In genomic region chr3:25678581-25678980, GRCh38 we compare ENCODE assay signal across 15 cellular contexts.
"Had no signal": no experiment of that assay in that cellular context is flagged by ENCODE, and none has a peak within 500 bp of the region (broad histone marks: within the 10 kb centered on the region; RNA-seq: fewer than 3 reads in every experiment).

No MANE protein-coding gene starts in this region.

- H3K9me3 ChIP-seq: gastrocnemius medialis, mucosa of descending colon, prostate gland, testis had no signal

- H3K4me1 Mint-ChIP-seq: naive thymus-derived CD8-positive, alpha-beta T cell had no signal

- H3K9me3 Mint-ChIP-seq: naive thymus-derived CD8-positive, alpha-beta T cell had no signal

- H3K4me1 ChIP-seq: adrenal gland, gastrocnemius medialis, prostate gland, testis had no signal

- DNase-seq: activated CD4-positive, alpha-beta T cell treated with anti-CD3 and anti-CD28 coated beads, Interleukin-2, amount 50 U/mL, for 1 hour; activated naive CD4-positive, alpha-beta T cell treated with anti-CD3 and anti-CD28 coated beads, Interleukin-2, amount 50 U/mL, for 16 hours; activated T-cell treated with anti-CD3 and anti-CD28 coated beads, Interleukin-2, amount 50 U/mL, for 1 hour; adrenal gland; gastrocnemius medialis; left colon; mammary epithelial cell; mucosa of descending colon; naive thymus-derived CD8-positive, alpha-beta T cell; stimulated activated CD4-positive, alpha-beta T cell treated with anti-CD3 and anti-CD28 coated beads, Interleukin-2, amount 100 ng/mL, for 24 hours; stimulated activated naive CD4-positive, alpha-beta T cell treated with Interleukin-2 at 50 U/mL for 16 hours; T-helper 2 cell; testis had no signal

- H3K27ac Mint-ChIP-seq: naive thymus-derived CD8-positive, alpha-beta T cell had no signal

- H3K4me3 Mint-ChIP-seq: naive thymus-derived CD8-positive, alpha-beta T cell had no signal

- H3K4me3 ChIP-seq: adrenal gland, gastrocnemius medialis, mucosa of descending colon, prostate gland, testis had no signal

- H3K27ac ChIP-seq: adrenal gland, gastrocnemius medialis, prostate gland, testis had no signal

- H3K27me3 Mint-ChIP-seq: naive thymus-derived CD8-positive, alpha-beta T cell had no signal

- H3K36me3 ChIP-seq: adrenal gland, gastrocnemius medialis, prostate gland had no signal

- ATAC-seq: gastrocnemius medialis; left colon; mucosa of descending colon; naive thymus-derived CD8-positive, alpha-beta T cell; sciatic nerve had no signal

- H3K27me3 ChIP-seq: adrenal gland, gastrocnemius medialis, testis had no signal
